7 cellular contexts compared by ENCODE assay signal in the genomic region with DNA sequence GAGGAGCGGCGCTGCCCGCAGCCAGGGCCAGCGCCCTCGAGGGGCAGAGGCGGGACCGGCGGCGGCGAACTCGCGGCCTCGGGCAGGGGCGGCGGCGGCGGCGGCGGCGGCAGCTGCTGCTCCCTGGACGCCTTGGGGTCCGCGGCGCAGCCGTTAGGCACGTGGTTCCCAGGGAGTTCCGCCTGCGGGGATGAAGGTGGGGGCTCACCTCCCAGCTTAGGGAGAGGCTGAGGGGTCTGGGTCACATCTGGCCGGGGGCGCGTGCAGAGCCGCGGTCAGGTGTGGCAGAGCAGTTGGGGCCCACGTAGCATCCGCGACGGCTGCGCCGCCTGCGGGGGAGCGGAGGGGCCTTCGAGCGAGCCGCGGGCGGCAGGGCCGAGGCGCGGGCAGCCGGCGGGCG. TPM values are rescaled to one million over a fixed set of nuclear protein-coding genes. Genes with fewer than 3 reads are reported as not detected.
"Had no signal": no experiment of that assay in that cellular context is flagged by ENCODE, and none has a peak within 500 bp of the region (broad histone marks: within the 10 kb centered on the region; RNA-seq: fewer than 3 reads in every experiment).

No MANE protein-coding gene starts in this region.

RNA-seq across cellular contexts. Expression of a gene that starts 32.7 kb away (rescaled TPM):
- polyA plus RNA-seq: fibroblast of lung, foreskin keratinocyte, heart right ventricle, lung, pancreas, spleen, urinary bladder had no signal

RNA-seq across cellular contexts. Expression of a gene that starts 40.9 kb away (rescaled TPM):
- polyA plus RNA-seq: fibroblast of lung, foreskin keratinocyte, heart right ventricle, lung, pancreas, spleen, urinary bladder had no signal
